ENCODE assay signal across 8 cellular contexts in the genomic region with DNA sequence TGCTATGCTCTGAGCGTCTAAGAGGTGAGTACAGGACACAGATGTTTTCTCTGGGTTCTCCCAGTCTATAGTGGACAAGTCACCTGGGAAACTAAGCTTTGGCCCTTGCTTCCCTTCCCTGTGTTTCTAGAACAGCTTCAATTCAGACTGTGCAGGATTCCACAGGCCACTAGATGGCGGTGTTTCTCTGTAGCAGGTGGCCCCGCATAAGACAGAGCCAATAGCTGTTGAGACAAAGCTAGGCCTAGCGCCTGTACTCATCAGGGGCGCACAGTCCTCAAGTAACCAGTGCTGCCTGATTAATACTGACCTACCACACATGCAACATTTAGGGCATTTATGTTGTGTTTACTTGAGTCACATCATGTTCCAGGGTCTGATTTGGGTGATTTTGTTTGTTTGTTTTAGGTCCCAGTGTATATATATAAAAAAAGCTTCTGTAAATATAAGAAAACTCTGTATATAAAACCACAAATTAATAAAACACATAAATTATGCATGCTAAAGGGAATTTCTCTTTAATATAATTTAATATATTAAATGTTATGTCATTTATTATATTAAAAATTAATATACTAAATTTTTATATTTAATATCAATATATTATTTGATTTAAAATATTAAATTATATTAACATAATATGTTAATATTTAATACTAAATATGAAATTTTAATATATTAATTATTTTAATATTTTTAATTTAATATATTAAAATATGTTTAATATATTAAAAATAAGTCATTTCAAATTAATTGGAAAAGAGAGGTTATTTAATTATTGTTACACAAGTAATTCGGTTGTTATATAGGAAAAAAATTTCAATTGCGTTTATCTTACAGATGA.
A peak's percentile ranks its signal among the peaks of the same experiment; 100 is the strongest.
DNase-seq lines count a peak whose midpoint lies in the region; ATAC-seq lines count a peak whose summit lies in the region.

No MANE protein-coding gene starts in this region.

- DNase-seq in CD1c-positive myeloid dendritic cell (ENCODE audit: extremely low spot score) (peak; percentile 87), NCI-H460 (ENCODE audit: extremely low read depth, low read depth) (peak; percentile 96), kidney tubule cell (ENCODE audit: low spot score) (peak; percentile 90)
- DNase-seq in activated CD4-positive, CD25-positive, alpha-beta regulatory T cell treated with anti-CD3 and anti-CD28 coated beads, Interleukin-2, amount 50 U/mL, for 16 hours (ENCODE audit: low read depth, low spot score), result peak; percentile 61
- DNase-seq in central memory CD8-positive, alpha-beta T cell (ENCODE audit: low spot score in 2 of 2), result peak; percentile 67 to 73
- DNase-seq in stimulated activated CD4-positive, alpha-beta T cell treated with anti-CD3 and anti-CD28 coated beads, Interleukin-4, amount 100 ng/mL, for 1 hour, result peak; percentile 74

- H3K27ac Mint-ChIP-seq in central memory CD8-positive, alpha-beta T cell (ENCODE audit: low read depth), result no peak overlapping the region

- ATAC-seq in GM19372 (IDR thresholded peaks at IDR 0.05; ENCODE audit: low read depth, unreplicated experiment) (peak; percentile 99), HG03439 (IDR thresholded peaks at IDR 0.05; ENCODE audit: unreplicated experiment) (peak; percentile 97)
- ATAC-seq in central memory CD8-positive, alpha-beta T cell (replicated peaks; ENCODE audit: extremely low read depth, poor library complexity, severe bottlenecking), result peak; percentile 98

- H3K4me1 Mint-ChIP-seq in central memory CD8-positive, alpha-beta T cell, result no peaks in the 10 kb centered on the region

- H3K27me3 Mint-ChIP-seq in central memory CD8-positive, alpha-beta T cell, result peaks cover 65% of the 10 kb centered on the region

- H3K4me3 Mint-ChIP-seq in central memory CD8-positive, alpha-beta T cell, result no peak overlapping the region

- no peaks in the 10 kb centered on the region for H3K9me3 Mint-ChIP-seq in central memory CD8-positive, alpha-beta T cell

- H3K36me3 Mint-ChIP-seq in central memory CD8-positive, alpha-beta T cell (ENCODE audit: insufficient read depth), result no peaks in the 10 kb centered on the region

Comparison
In these comparisons a context has a peak if more than half of its experiments do, and no peak if none do; other contexts are left out.
1. Peak in every context shown above with its lines: DNase-seq and ATAC-seq.